In the genomic region with DNA sequence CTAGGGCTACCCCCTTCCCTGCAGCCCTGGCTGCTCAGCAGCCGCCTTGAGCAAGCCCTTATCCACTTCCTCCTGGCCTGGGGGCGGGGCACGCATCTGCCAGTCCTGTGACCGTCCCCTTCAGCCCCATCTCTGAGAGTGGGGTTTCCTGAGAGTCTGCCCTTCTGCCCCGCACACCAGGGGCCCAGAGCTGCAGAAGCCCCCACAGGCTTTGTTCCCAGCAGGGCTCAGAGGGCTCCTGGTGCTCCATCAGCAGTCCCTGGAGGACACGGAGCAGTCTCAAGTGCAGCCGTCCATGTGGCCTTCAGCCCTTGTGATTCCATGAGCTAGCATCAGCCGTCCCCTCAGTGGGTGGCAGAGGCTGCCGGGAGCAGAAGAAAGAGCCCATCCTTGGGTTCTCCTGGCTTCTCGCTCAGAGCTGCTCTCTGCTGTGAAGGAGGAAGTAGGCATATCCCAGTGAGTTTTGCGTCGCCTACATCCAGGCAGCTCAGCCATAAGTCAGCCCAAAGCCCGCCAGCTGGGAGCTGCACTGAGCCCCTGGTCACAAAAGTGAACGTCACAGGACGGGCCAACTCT, we compare ENCODE assay signal across 2 cellular contexts.
TF ChIP-seq lines count a peak whose summit lies in the region.

No MANE protein-coding gene starts in this region.

TF ChIP-seq in IMR-90, 13 proteins besides CTCF, POLR2A, EP300 and RAD21:
- no peak for TF ChIP-seq FOS (IDR thresholded peaks at IDR 0.05; ENCODE audit: low read depth, low read length)
- TF ChIP-seq MAFK (IDR thresholded peaks at IDR 0.05; ENCODE audit: low read depth, low read length), result no peak
TF ChIP-seq in IMR-90: peak in this region for 0.

TF ChIP-seq in SK-N-SH treated with all-trans-retinoic acid at 6 μM for 48 hours, 23 proteins besides CTCF, POLR2A, EP300 and RAD21:
- TF ChIP-seq BACH2 (CRISPR knock-in tag; IDR thresholded peaks at IDR 0.05; ENCODE audit: borderline replicate concordance), result no peak
- TF ChIP-seq TOX (CRISPR knock-in tag; IDR thresholded peaks at IDR 0.05; ENCODE audit: borderline replicate concordance), result no peak
- TF ChIP-seq, protein P1, sequence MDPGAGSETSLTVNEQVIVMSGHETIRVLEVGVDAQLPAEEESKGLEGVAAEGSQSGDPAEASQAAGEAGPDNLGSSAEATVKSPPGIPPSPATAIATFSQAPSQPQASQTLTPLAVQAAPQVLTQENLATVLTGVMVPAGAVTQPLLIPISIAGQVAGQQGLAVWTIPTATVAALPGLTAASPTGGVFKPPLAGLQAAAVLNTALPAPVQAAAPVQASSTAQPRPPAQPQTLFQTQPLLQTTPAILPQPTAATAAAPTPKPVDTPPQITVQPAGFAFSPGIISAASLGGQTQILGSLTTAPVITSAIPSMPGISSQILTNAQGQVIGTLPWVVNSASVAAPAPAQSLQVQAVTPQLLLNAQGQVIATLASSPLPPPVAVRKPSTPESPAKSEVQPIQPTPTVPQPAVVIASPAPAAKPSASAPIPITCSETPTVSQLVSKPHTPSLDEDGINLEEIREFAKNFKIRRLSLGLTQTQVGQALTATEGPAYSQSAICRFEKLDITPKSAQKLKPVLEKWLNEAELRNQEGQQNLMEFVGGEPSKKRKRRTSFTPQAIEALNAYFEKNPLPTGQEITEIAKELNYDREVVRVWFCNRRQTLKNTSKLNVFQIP (CRISPR knock-in tag; IDR thresholded peaks at IDR 0.05; ENCODE audit: borderline replicate concordance, low read depth), result no peak
- TF ChIP-seq ISL1 (CRISPR knock-in tag; IDR thresholded peaks at IDR 0.05), result no peak
- no peak for TF ChIP-seq TCF4 (CRISPR knock-in tag; IDR thresholded peaks at IDR 0.05; ENCODE audit: borderline replicate concordance)
- TF ChIP-seq RARB (CRISPR knock-in tag; IDR thresholded peaks at IDR 0.05), result no peak
- TF ChIP-seq ESRRG (CRISPR knock-in tag; IDR thresholded peaks at IDR 0.05), result no peak
- TF ChIP-seq, protein P2, sequence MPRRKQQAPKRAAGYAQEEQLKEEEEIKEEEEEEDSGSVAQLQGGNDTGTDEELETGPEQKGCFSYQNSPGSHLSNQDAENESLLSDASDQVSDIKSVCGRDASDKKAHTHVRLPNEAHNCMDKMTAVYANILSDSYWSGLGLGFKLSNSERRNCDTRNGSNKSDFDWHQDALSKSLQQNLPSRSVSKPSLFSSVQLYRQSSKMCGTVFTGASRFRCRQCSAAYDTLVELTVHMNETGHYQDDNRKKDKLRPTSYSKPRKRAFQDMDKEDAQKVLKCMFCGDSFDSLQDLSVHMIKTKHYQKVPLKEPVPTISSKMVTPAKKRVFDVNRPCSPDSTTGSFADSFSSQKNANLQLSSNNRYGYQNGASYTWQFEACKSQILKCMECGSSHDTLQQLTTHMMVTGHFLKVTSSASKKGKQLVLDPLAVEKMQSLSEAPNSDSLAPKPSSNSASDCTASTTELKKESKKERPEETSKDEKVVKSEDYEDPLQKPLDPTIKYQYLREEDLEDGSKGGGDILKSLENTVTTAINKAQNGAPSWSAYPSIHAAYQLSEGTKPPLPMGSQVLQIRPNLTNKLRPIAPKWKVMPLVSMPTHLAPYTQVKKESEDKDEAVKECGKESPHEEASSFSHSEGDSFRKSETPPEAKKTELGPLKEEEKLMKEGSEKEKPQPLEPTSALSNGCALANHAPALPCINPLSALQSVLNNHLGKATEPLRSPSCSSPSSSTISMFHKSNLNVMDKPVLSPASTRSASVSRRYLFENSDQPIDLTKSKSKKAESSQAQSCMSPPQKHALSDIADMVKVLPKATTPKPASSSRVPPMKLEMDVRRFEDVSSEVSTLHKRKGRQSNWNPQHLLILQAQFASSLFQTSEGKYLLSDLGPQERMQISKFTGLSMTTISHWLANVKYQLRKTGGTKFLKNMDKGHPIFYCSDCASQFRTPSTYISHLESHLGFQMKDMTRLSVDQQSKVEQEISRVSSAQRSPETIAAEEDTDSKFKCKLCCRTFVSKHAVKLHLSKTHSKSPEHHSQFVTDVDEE (CRISPR knock-in tag; IDR thresholded peaks at IDR 0.05), result no peak
